14 cellular contexts compared by ENCODE assay signal in genomic region chr9:38146844-38147243, GRCh38.
DNase-seq lines count a peak whose midpoint lies in the region; TF ChIP-seq lines count a peak whose summit lies in the region.
"Had no signal": no experiment of that assay in that cellular context is flagged by ENCODE, and none has a peak within 500 bp of the region (broad histone marks: within the 10 kb centered on the region; RNA-seq: fewer than 3 reads in every experiment).

No MANE protein-coding gene starts in this region.

- H3K4me2 ChIP-seq in mesenchymal stem cell (ENCODE audit: low read length, poor library complexity, severe bottlenecking): no peak overlapping the region
- H3K4me2 ChIP-seq: GM23338 had no signal

- no peaks in the 10 kb centered on the region for H3K36me3 Mint-ChIP-seq in endodermal cell (ENCODE audit: low read depth)
- H3K36me3 Mint-ChIP-seq: CD4-positive, alpha-beta memory T cell had no signal

- peak overlapping the region; percentile 9 for H4K8ac ChIP-seq in mesenchymal stem cell (ENCODE audit: low read length)

- no peaks in the 10 kb centered on the region for H3K36me3 ChIP-seq in endodermal cell (ENCODE audit: control insufficient read depth, insufficient read depth, low read length)
- H3K36me3 ChIP-seq in mesenchymal stem cell (ENCODE audit: control insufficient read depth in 1 of 2, insufficient read depth in 2 of 2, low read depth in 1 of 2, low read length in 2 of 2): no peaks in the 10 kb centered on the region

- no peak overlapping the region for H3K27ac Mint-ChIP-seq in endodermal cell
- H3K27ac Mint-ChIP-seq: CD4-positive, alpha-beta memory T cell; GM23338 had no signal

- no peaks in the 10 kb centered on the region for H3K9me3 Mint-ChIP-seq in endodermal cell
- H3K9me3 Mint-ChIP-seq: CD4-positive, alpha-beta memory T cell; GM23338; H9 had no signal

- no peaks in the 10 kb centered on the region for H3K79me1 ChIP-seq in mesenchymal stem cell (replicated peaks; ENCODE audit: low read length, poor library complexity, severe bottlenecking)

- peak; percentile 22 for DNase-seq in endodermal cell
- no peak for DNase-seq in mesenchymal stem cell
- DNase-seq in posterior vena cava (ENCODE audit: low spot score): peak; percentile 75
- DNase-seq in SHP77 (lab: John Stamatoyannopoulos, UW): no peak
- DNase-seq in NCI-H226: no peak
- no peak for DNase-seq in GM20000 (ENCODE audit: low spot score)
- DNase-seq: C1 segment of cervical spinal cord; Calu3; CD4-positive, alpha-beta memory T cell; COR-L47; DMS53; DND-41; H9 had no signal

- 91 to 96% methylated on average over 4 to 8 of the region's 8 CpGs for WGBS in endodermal cell (ENCODE audit: insufficient coverage in 1 of 2, insufficient read length in 1 of 2), 2 experiments
- 94% methylated on average over 8 of the region's 8 CpGs for WGBS in mesenchymal stem cell

- H3K4me3 ChIP-seq in endodermal cell (ENCODE audit: low read length) (no peak overlapping the region), mesenchymal stem cell (ENCODE audit: insufficient read depth in 1 of 2, low read depth in 1 of 2, low read length in 2 of 2) (no peak overlapping the region)
- H3K4me3 ChIP-seq: GM23338 had no signal

- H2BK120ac ChIP-seq in mesenchymal stem cell (ENCODE audit: low read depth, low read length): no peak overlapping the region

- no peak overlapping the region for H2AFZ ChIP-seq in mesenchymal stem cell (ENCODE audit: low read depth, low read length)
- H2AFZ ChIP-seq: GM23338 had no signal

- H3K4me1 Mint-ChIP-seq in endodermal cell: peaks cover 13% of the 10 kb centered on the region
- H3K4me1 Mint-ChIP-seq: CD4-positive, alpha-beta memory T cell had no signal

- H3K4ac ChIP-seq in mesenchymal stem cell (ENCODE audit: low read depth in 1 of 2, low read length in 2 of 2): no peak overlapping the region

- no peak overlapping the region for H2BK12ac ChIP-seq in mesenchymal stem cell (ENCODE audit: low read length in 2 of 2)

- H3K27me3 ChIP-seq in endodermal cell (ENCODE audit: control insufficient read depth, insufficient read depth, low read length, poor library complexity, severe bottlenecking): no peaks in the 10 kb centered on the region
- peaks cover 0 to 30% of the 10 kb centered on the region in 2 experiments for H3K27me3 ChIP-seq in mesenchymal stem cell (ENCODE audit: control insufficient read depth in 1 of 2, insufficient read depth in 1 of 2, low read length in 2 of 2)

- no peak overlapping the region for H3K18ac ChIP-seq in mesenchymal stem cell (ENCODE audit: low read depth in 1 of 2, low read length in 2 of 2)

- H2BK15ac ChIP-seq in mesenchymal stem cell (ENCODE audit: low read depth, poor library complexity, severe bottlenecking): no peak overlapping the region

- H3K9ac ChIP-seq in endodermal cell (ENCODE audit: extremely low read depth, low read length, poor library complexity, severe bottlenecking) (no peak overlapping the region), mesenchymal stem cell (ENCODE audit: low read length) (no peak overlapping the region)

- H2BK5ac ChIP-seq in mesenchymal stem cell (ENCODE audit: low read depth, low read length, poor library complexity, severe bottlenecking): no peak overlapping the region

- H3K27me3 Mint-ChIP-seq in endodermal cell (ENCODE audit: insufficient read depth): peaks cover 42% of the 10 kb centered on the region

- TF ChIP-seq CTCF in endodermal cell (conservative IDR thresholded peaks at IDR 0.05) (no peak), GM20000 (IDR thresholded peaks at IDR 0.05; ENCODE audit: extremely low read depth, missing control alignments) (no peak)

- intact Hi-C loops in posterior vena cava (cut with DNase I): loop anchor here in 1 of 2 donors (10.0 kb wide), 2 partner anchors 62 to 222 kb away; no protein-coding TSS in a partner anchor

- H3K9me3 ChIP-seq in endodermal cell (ENCODE audit: control insufficient read depth, low read length) (peaks cover 5% of the 10 kb centered on the region), mesenchymal stem cell (ENCODE audit: control insufficient read depth, low read length) (no peaks in the 10 kb centered on the region)

- no peak overlapping the region for H4K91ac ChIP-seq in mesenchymal stem cell (ENCODE audit: low read length)

- no peak overlapping the region for H2AK5ac ChIP-seq in mesenchymal stem cell (ENCODE audit: low read length, severe bottlenecking)

- H3K23ac ChIP-seq in mesenchymal stem cell (ENCODE audit: low read length in 2 of 2): no peak overlapping the region

- H3K14ac ChIP-seq in mesenchymal stem cell (ENCODE audit: low read length in 2 of 2): no peak overlapping the region

- H3K4me1 ChIP-seq in endodermal cell (ENCODE audit: control insufficient read depth, insufficient read depth, low read length) (peaks cover 9% of the 10 kb centered on the region), mesenchymal stem cell (ENCODE audit: control insufficient read depth, insufficient read depth, low read depth, low read length) (peaks cover 13% of the 10 kb centered on the region)

- H3K4me3 Mint-ChIP-seq in endodermal cell: no peak overlapping the region
- H3K4me3 Mint-ChIP-seq: GM23338, H9 had no signal

- no peak overlapping the region for H3K27ac ChIP-seq in endodermal cell (ENCODE audit: low read depth, low read length)
- H3K27ac ChIP-seq in mesenchymal stem cell (ENCODE audit: low read length, poor library complexity, severe bottlenecking): no peak overlapping the region

Comparison
In these comparisons a context has a peak if more than half of its experiments do, and no peak if none do; other contexts are left out.
1. DNase-seq: peak in endodermal cell (single experiment) and posterior vena cava (single experiment); none in mesenchymal stem cell (single experiment), SHP77 (0 of 2), NCI-H226 (single experiment) and GM20000 (single experiment).